ENCODE assay signal across 8 cellular contexts in the genomic region with DNA sequence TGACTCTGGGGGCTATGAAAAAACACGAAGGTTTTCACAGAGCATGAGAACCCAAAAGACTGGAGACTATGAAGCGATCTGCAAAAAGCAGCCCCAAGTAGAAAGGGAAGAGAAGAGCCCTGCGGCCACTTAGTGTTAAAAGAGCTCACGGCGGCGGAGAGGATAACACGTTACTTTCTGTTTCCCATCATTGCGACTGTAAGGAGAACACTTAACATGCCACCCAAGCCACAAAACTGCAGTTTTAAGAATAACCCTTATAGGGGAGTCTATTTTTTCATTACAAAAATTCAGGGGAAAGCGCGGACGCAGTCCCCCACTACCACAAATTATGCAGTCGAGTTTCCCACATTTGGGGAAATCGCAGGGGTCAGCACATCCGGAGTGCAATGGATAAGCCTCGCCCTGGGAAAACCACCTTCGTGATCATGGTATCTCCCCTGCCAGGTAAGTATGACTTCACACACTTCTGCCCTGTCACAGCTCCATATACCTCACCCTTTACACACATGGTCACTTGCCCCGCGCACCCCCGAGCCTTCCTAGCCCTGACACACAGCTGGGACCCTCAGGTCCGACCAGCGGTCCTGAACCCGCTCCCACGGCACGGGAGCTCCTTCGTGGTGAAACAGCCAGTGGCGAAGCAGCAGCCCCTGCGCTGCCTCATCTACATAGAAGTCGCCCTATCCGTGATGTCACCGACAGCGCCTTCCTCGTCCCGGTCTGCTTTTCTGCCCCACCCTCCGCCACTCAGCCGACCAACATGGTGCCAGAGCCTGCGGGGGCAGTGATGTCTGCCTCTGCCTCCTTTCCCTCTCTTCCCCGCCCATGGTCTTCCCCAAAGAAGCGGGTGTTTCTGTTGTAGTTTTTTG.
DNase-seq lines count a peak whose midpoint lies in the region; TF ChIP-seq lines count a peak whose summit lies in the region.
"Not testable (repeated sequence)": the region's sequence is repeated elsewhere in the genome, so short reads cannot be mapped to it uniquely, and the experiment has no call there.

No MANE protein-coding gene starts in this region.

- H3K27ac Mint-ChIP-seq in neural crest cell (ENCODE audit: unreplicated experiment), result peak overlapping the region; percentile 100

- peak overlapping the region; percentile 87 for H3K4me3 Mint-ChIP-seq in neural crest cell

- not testable (repeated sequence) for H3K4me1 Mint-ChIP-seq in neural crest cell

- peak overlapping the region; percentile 84 for H3K27ac ChIP-seq in suprapubic skin

- H3K36me3 ChIP-seq in HAP-1 (replicated peaks); suprapubic skin: not testable (repeated sequence)

- H3K4me1 ChIP-seq in HAP-1, suprapubic skin: not testable (repeated sequence)

- H3K4me3 ChIP-seq in HAP-1 (peak overlapping the region; percentile 13), fibroblast of villous mesenchyme (ENCODE audit: low read depth, low read length) (peak overlapping the region; percentile 52), suprapubic skin (peak overlapping the region; percentile 55)

- H3K36me3 Mint-ChIP-seq in neural crest cell (ENCODE audit: low read depth), result not testable (repeated sequence)

- H3K9me3 ChIP-seq in HAP-1, suprapubic skin: not testable (repeated sequence)

- in situ Hi-C loops in HAP-1 (cut with MboI; ENCODE audit: low sequenced_read_pairs), result not testable (repeated sequence)

- not testable (repeated sequence) for H3K9me3 Mint-ChIP-seq in neural crest cell

- H3K27me3 ChIP-seq in HAP-1 (ENCODE audit: low read depth); suprapubic skin: not testable (repeated sequence)

- peak; percentile 79 to 94 for TF ChIP-seq POLR2A in suprapubic skin (IDR thresholded peaks at IDR 0.05)

- DNase-seq in GM04503 (ENCODE audit: low read depth) (peak; percentile 63), HAP-1 (ENCODE audit: low spot score in 2 of 2) (peak; percentile 83 to 92), LHCN-M2 (ENCODE audit: low read depth) (peak; percentile 96), RPMI8226 (peak; percentile 92), fibroblast of villous mesenchyme (ENCODE audit: low read depth) (peak; percentile 94), neural crest cell (ENCODE audit: low read depth, low spot score) (peak; percentile 33)
- DNase-seq in activated effector memory CD4-positive, alpha-beta T cell treated with Interleukin-2 at 50 U/mL for 16 hours, result peak; percentile 62
- not testable (repeated sequence) for DNase-seq in suprapubic skin (ENCODE audit: low spot score in 2 of 2)

- 0% methylated on average over 12 of the region's 38 CpGs for WGBS in suprapubic skin

- TF ChIP-seq EP300 in suprapubic skin (IDR thresholded peaks at IDR 0.05), result not testable (repeated sequence)

- not testable (repeated sequence) for H3K27me3 Mint-ChIP-seq in neural crest cell (ENCODE audit: low read depth)

- not testable (repeated sequence) for TF ChIP-seq CTCF in fibroblast of villous mesenchyme (IDR thresholded peaks at IDR 0.05; ENCODE audit: insufficient read depth, low read depth, low read length); neural crest cell (conservative IDR thresholded peaks at IDR 0.05); suprapubic skin (IDR thresholded peaks at IDR 0.05)
